8 cellular contexts compared by ENCODE assay signal in the genomic region with DNA sequence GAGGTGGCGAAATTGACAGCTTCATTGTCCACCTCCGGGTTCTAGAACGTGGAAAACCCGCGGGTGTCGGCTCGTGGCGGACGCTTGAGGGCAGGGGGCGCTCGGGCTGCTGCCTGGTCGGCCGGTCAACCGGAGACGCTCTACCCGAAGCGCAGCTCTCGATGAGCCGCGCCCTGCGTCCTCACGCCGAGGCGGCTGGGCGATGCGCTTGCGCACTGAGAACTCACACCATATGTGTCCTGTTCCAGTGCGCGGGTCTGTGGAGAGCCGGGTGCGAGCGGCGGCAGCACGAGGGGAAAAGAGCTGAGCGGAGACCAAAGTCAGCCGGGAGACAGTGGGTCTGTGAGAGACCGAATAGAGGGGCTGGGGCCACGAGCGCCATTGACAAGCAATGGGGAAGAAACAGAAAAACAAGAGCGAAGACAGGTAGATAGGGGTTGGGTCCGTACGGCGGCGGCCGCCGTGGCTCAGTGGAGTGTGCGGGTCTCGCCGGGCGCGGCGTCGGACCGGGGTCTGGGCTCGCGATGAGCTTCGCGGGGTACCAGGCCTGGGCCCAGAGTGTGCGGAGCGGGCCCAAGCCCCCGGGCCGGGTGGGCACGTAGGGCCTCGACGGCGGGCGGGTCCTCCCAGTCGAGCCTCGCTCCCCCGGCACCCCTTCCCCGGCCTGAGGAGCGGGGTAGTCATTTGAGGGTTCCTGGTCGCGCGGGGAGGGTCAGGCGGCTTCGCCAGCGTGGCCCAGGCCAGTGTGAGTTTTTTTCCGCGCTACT. TPM values are rescaled to one million over a fixed set of nuclear protein-coding genes. Genes with fewer than 3 reads are reported as not detected.
DNase-seq lines count a peak whose midpoint lies in the region; ATAC-seq and TF ChIP-seq lines count a peak whose summit lies in the region.

A gene with protein sequence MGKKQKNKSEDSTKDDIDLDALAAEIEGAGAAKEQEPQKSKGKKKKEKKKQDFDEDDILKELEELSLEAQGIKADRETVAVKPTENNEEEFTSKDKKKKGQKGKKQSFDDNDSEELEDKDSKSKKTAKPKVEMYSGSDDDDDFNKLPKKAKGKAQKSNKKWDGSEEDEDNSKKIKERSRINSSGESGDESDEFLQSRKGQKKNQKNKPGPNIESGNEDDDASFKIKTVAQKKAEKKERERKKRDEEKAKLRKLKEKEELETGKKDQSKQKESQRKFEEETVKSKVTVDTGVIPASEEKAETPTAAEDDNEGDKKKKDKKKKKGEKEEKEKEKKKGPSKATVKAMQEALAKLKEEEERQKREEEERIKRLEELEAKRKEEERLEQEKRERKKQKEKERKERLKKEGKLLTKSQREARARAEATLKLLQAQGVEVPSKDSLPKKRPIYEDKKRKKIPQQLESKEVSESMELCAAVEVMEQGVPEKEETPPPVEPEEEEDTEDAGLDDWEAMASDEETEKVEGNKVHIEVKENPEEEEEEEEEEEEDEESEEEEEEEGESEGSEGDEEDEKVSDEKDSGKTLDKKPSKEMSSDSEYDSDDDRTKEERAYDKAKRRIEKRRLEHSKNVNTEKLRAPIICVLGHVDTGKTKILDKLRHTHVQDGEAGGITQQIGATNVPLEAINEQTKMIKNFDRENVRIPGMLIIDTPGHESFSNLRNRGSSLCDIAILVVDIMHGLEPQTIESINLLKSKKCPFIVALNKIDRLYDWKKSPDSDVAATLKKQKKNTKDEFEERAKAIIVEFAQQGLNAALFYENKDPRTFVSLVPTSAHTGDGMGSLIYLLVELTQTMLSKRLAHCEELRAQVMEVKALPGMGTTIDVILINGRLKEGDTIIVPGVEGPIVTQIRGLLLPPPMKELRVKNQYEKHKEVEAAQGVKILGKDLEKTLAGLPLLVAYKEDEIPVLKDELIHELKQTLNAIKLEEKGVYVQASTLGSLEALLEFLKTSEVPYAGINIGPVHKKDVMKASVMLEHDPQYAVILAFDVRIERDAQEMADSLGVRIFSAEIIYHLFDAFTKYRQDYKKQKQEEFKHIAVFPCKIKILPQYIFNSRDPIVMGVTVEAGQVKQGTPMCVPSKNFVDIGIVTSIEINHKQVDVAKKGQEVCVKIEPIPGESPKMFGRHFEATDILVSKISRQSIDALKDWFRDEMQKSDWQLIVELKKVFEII (plus strand): TSS at position 226 of the 767 bp plus-strand sequence. CDS start 166 bp downstream, at position 392.

- no peaks in the 10 kb centered on the region for H3K9me3 Mint-ChIP-seq in progenitor cell of endocrine pancreas (ENCODE audit: low read depth)

- peak within 1 kb of the TSS; percentile 92 for H3K4me3 ChIP-seq in left ventricle myocardium inferior

- H3K4me3 Mint-ChIP-seq in progenitor cell of endocrine pancreas (ENCODE audit: low read depth), result no peak within 1 kb of the TSS

- no peaks in the 10 kb centered on the region for H3K27me3 Mint-ChIP-seq in progenitor cell of endocrine pancreas

- H3K27ac ChIP-seq in left ventricle myocardium inferior (replicated peaks), result peak within 1 kb of the TSS; percentile 96

- H3K9me3 ChIP-seq in left ventricle myocardium inferior (replicated peaks), result no peaks in the 10 kb centered on the region

- H3K4me1 ChIP-seq in left ventricle myocardium inferior, result peaks cover 79% of the 10 kb centered on the region

- H3K4me1 Mint-ChIP-seq in progenitor cell of endocrine pancreas (ENCODE audit: low read depth), result peaks cover 12% of the 10 kb centered on the region

- H3K36me3 Mint-ChIP-seq in progenitor cell of endocrine pancreas (ENCODE audit: insufficient read depth), result peaks cover 3% of the 10 kb centered on the region

- intact Hi-C loops in left ventricle myocardium inferior (cut with micrococcal nuclease), result no loop called here

- TF ChIP-seq CTCF in left ventricle myocardium inferior (IDR thresholded peaks at IDR 0.05; ENCODE audit: borderline replicate concordance), result peak; percentile 74
- TF ChIP-seq CTCF in progenitor cell of endocrine pancreas (IDR thresholded peaks at IDR 0.05; ENCODE audit: unreplicated experiment), result peak; percentile 65

- ATAC-seq in GM18498 (IDR thresholded peaks at IDR 0.05; ENCODE audit: unreplicated experiment) (peak; percentile 60), HG02885 (IDR thresholded peaks at IDR 0.05; ENCODE audit: poor library complexity, unreplicated experiment) (peak; percentile 66)

- peaks cover 10% of the 10 kb centered on the region for H3K36me3 ChIP-seq in left ventricle myocardium inferior

- DNase-seq in NCI-H146 treated with DMSO at 0.1 percent for 48 hours (lab: John Stamatoyannopoulos, UW; ENCODE audit: unreplicated experiment), result peak; percentile 82
- peak; percentile 77 to 97 (median 81) for DNase-seq in T-helper 1 cell
- peak; percentile 53 to 98 (median 92) for DNase-seq in amygdala (lab: John Stamatoyannopoulos, UW)
- peak; percentile 98 for DNase-seq in left ventricle myocardium inferior
- DNase-seq in progenitor cell of endocrine pancreas (ENCODE audit: low spot score, unreplicated experiment), result peak; percentile 91
- peak; percentile 97 for DNase-seq in ureter (ENCODE audit: low spot score)

- no peak within 1 kb of the TSS for H3K27ac Mint-ChIP-seq in progenitor cell of endocrine pancreas

- H3K27me3 ChIP-seq in left ventricle myocardium inferior (ENCODE audit: low read depth), result no peaks in the 10 kb centered on the region

RNA-seq across cellular contexts. Expression of the gene that starts here (rescaled TPM):
- total RNA-seq in left ventricle myocardium inferior (87.0 TPM), progenitor cell of endocrine pancreas (40.1 and 41.9 TPM in 2 replicates), ureter (51.5 TPM)

Comparison
In these comparisons a context has a peak if more than half of its experiments do, and no peak if none do; other contexts are left out.
1. Peak in every context shown above with its lines: DNase-seq, ATAC-seq, H3K4me3 ChIP-seq and H3K27ac ChIP-seq.